15 cellular contexts compared by ENCODE assay signal in the genomic region with DNA sequence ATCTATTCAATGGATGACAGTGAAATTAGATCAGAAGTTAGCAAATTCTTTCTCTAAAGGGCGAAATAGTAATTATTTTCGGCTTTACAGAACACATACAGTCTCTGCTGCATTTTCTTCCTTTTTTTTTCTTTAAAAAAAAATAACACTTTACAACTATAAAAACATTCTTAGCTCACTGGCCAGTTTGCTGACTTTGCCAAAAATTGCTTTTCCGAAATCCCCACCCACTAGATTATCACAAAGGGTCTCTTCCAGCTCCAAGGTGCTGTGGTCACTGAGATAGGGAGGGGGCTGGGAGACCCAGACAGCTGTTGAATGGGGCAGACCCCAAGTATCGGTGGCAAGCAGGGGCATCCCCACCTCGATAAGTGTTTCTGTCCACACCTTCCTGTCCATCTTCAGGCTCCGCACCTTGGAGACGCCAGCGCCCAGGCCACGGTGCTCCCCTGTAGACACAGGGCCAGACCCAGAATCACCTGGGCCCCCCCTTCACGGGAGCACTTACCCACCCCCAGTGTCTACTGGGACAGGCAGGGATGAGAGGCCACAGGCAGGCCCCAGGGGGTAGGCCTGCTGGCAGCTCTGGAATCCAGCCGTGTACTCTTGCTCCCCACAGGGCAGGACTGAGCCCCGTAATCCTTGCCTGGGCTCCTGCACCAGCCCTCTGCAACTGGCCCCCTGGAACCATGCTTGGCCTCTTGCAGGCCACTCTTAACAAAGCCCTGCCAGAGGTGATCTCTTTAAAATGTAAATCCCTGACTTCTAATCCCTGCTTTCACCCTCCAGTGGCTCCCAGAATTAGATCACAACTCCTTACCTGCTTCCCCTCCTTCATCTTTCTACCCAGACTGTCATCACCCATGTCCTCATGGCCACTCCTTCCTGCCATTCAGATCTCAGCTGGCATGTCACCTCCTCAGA. TPM values are rescaled to one million over a fixed set of nuclear protein-coding genes. Genes with fewer than 3 reads are reported as not detected.
A peak's percentile ranks its signal among the peaks of the same experiment; 100 is the strongest.
DNase-seq lines count a peak whose midpoint lies in the region; ATAC-seq, FAIRE-seq and TF ChIP-seq lines count a peak whose summit lies in the region.
"Had no signal": no experiment of that assay in that cellular context is flagged by ENCODE, and none has a peak within 500 bp of the region (broad histone marks: within the 10 kb centered on the region; RNA-seq: fewer than 3 reads in every experiment).

No MANE protein-coding gene starts in this region.

- ATAC-seq in activated naive CD8-positive, alpha-beta T cell treated with anti-CD3 and anti-CD28 coated beads, Interleukin-2, amount 50 U/mL, for 24 hours = no peak

- no peak overlapping the region for H3K4me3 Mint-ChIP-seq in activated naive CD8-positive, alpha-beta T cell treated with anti-CD3 and anti-CD28 coated beads for 36 hours
- H3K4me3 Mint-ChIP-seq in activated naive CD8-positive, alpha-beta T cell treated with anti-CD3 and anti-CD28 coated beads, Interleukin-2, amount 50 U/mL, for 24 hours = no peak overlapping the region

- H3K36me3 Mint-ChIP-seq in activated naive CD8-positive, alpha-beta T cell treated with anti-CD3 and anti-CD28 coated beads for 36 hours = peaks cover 15% of the 10 kb centered on the region
- H3K36me3 Mint-ChIP-seq in activated naive CD8-positive, alpha-beta T cell treated with anti-CD3 and anti-CD28 coated beads, Interleukin-2, amount 50 U/mL, for 24 hours (ENCODE audit: low read depth) = peaks cover 17% of the 10 kb centered on the region

- no peaks in the 10 kb centered on the region for H3K4me1 ChIP-seq in neutrophil (ENCODE audit: control insufficient read depth in 1 of 2, insufficient read depth in 1 of 2, low read depth in 1 of 2, low read length in 1 of 2)

- H3K9me3 ChIP-seq in neutrophil = no peaks in the 10 kb centered on the region

- H3K27me3 Mint-ChIP-seq in activated naive CD8-positive, alpha-beta T cell treated with anti-CD3 and anti-CD28 coated beads for 36 hours = no peaks in the 10 kb centered on the region
- H3K27me3 Mint-ChIP-seq in activated naive CD8-positive, alpha-beta T cell treated with anti-CD3 and anti-CD28 coated beads, Interleukin-2, amount 50 U/mL, for 24 hours = no peaks in the 10 kb centered on the region

- peak overlapping the region; percentile 52 for H3K27ac Mint-ChIP-seq in activated naive CD8-positive, alpha-beta T cell treated with anti-CD3 and anti-CD28 coated beads for 36 hours
- no peak overlapping the region for H3K27ac Mint-ChIP-seq in activated naive CD8-positive, alpha-beta T cell treated with anti-CD3 and anti-CD28 coated beads, Interleukin-2, amount 50 U/mL, for 24 hours

- peak overlapping the region; percentile 23 for H3K27ac ChIP-seq in neutrophil

- H3K4me1 Mint-ChIP-seq in activated naive CD8-positive, alpha-beta T cell treated with anti-CD3 and anti-CD28 coated beads for 36 hours = no peaks in the 10 kb centered on the region
- no peaks in the 10 kb centered on the region for H3K4me1 Mint-ChIP-seq in activated naive CD8-positive, alpha-beta T cell treated with anti-CD3 and anti-CD28 coated beads, Interleukin-2, amount 50 U/mL, for 24 hours

- no peaks in the 10 kb centered on the region for H3K9me3 Mint-ChIP-seq in activated naive CD8-positive, alpha-beta T cell treated with anti-CD3 and anti-CD28 coated beads for 36 hours
- H3K9me3 Mint-ChIP-seq in activated naive CD8-positive, alpha-beta T cell treated with anti-CD3 and anti-CD28 coated beads, Interleukin-2, amount 50 U/mL, for 24 hours = no peaks in the 10 kb centered on the region

- H3K4me3 ChIP-seq in neutrophil (ENCODE audit: low read depth in 1 of 2, low read length in 1 of 2) = no peak overlapping the region

- TF ChIP-seq CTCF in neutrophil (IDR thresholded peaks at IDR 0.05) = no peak

- FAIRE-seq in endometrium (lab: Jason Lieb, UNC) = peak; percentile 31

- DNase-seq in activated naive CD8-positive, alpha-beta T cell treated with anti-CD3 and anti-CD28 coated beads for 36 hours = no peak
- DNase-seq in activated naive CD8-positive, alpha-beta T cell treated with anti-CD3 and anti-CD28 coated beads, Interleukin-2, amount 50 U/mL, for 24 hours = no peak
- DNase-seq in NCI-H524 treated with DMSO at 0.1 percent for 48 hours (lab: John Stamatoyannopoulos, UW) = peak; percentile 26
- no peak for DNase-seq in SHP77 (lab: John Stamatoyannopoulos, UW)
- no peak for DNase-seq in NCI-H128 (lab: John Stamatoyannopoulos, UW; ENCODE audit: unreplicated experiment)
- no peak for DNase-seq in NCI-H1436 treated with DMSO at 0.1 percent for 48 hours (lab: John Stamatoyannopoulos, UW)
- DNase-seq: activated CD4-positive, alpha-beta T cell treated with anti-CD3 and anti-CD28 coated beads for 48 hours; activated T-cell treated with anti-CD3 and anti-CD28 coated beads, Interleukin-2, amount 50 U/mL, for 1 hour; central memory CD4-positive, alpha-beta T cell; NCI-H1092; NK-92 treated with Interleukin-12 subunit alpha and Interleukin-12 subunit beta, amount 100 ng/mL, for 24 hours; SHP77 treated with DMSO at 0.1 percent for 48 hours; stimulated activated naive CD4-positive, alpha-beta T cell treated with Interleukin-2 at 50 U/mL for 16 hours had no signal

- H3K27me3 ChIP-seq in neutrophil = no peaks in the 10 kb centered on the region

- H3K36me3 ChIP-seq in neutrophil = peaks cover 100% of the 10 kb centered on the region

RNA-seq across cellular contexts. Expression of gene PDE2A, which starts 31.5 kb away (rescaled TPM):
- under 1 TPM; 0.37 to 0.42 TPM for total RNA-seq in activated naive CD8-positive, alpha-beta T cell treated with anti-CD3 and anti-CD28 coated beads for 36 hours

RNA-seq across cellular contexts. Expression of gene ARAP1, which starts 46.5 kb away (rescaled TPM):
- 10 to 100 TPM; 49.3 to 52.3 TPM for total RNA-seq in activated naive CD8-positive, alpha-beta T cell treated with anti-CD3 and anti-CD28 coated beads for 36 hours
